ENCODE assay signal across 9 cellular contexts in genomic region chr2:166417669-166418068, GRCh38. TPM values are rescaled to one million over a fixed set of nuclear protein-coding genes. Genes with fewer than 3 reads are reported as not detected.
DNase-seq lines count a peak whose midpoint lies in the region; FAIRE-seq and TF ChIP-seq lines count a peak whose summit lies in the region.
"Had no signal": no experiment of that assay in that cellular context is flagged by ENCODE, and none has a peak within 500 bp of the region (broad histone marks: within the 10 kb centered on the region; RNA-seq: fewer than 3 reads in every experiment).

No MANE protein-coding gene starts in this region.

- no peak overlapping the region for H3K4me3 ChIP-seq in neural progenitor cell
- no peak overlapping the region for H3K4me3 ChIP-seq in thyroid gland (replicated peaks in 1 of 3)

- no peak overlapping the region for H2AFZ ChIP-seq in neural progenitor cell (replicated peaks)

- no peak overlapping the region for H3K27ac Mint-ChIP-seq in neural progenitor cell

- H3K4me1 ChIP-seq in neural progenitor cell (no peaks in the 10 kb centered on the region), thyroid gland (no peaks in the 10 kb centered on the region)

- WGBS in thyroid gland, 2 donors, result 73 to 80% methylated on average over 2 of the region's 2 CpGs

- no peaks in the 10 kb centered on the region for H4K20me1 ChIP-seq in neural progenitor cell (ENCODE audit: low read depth)

- no peak overlapping the region for H3K9ac ChIP-seq in neural progenitor cell
- H3K9ac ChIP-seq: KMS-11 had no signal

- H3K36me3 ChIP-seq in neural progenitor cell, result no peaks in the 10 kb centered on the region
- H3K36me3 ChIP-seq in thyroid gland, result no peaks in the 10 kb centered on the region

- TF ChIP-seq CTCF in neural progenitor cell (IDR thresholded peaks at IDR 0.05) (peak; percentile 39), thyroid gland (IDR thresholded peaks at IDR 0.05) (no peak)

- no peaks in the 10 kb centered on the region for H3K27me3 Mint-ChIP-seq in neural progenitor cell (ENCODE audit: insufficient read depth, low read depth)

- H3K9me3 ChIP-seq in neural progenitor cell (ENCODE audit: low read depth) (no peaks in the 10 kb centered on the region), thyroid gland (no peaks in the 10 kb centered on the region)

- H3K36me3 Mint-ChIP-seq in neural progenitor cell, result no peaks in the 10 kb centered on the region

- H3K4me3 Mint-ChIP-seq in neural progenitor cell, result no peak overlapping the region

- H3K4me1 Mint-ChIP-seq in neural progenitor cell, result no peaks in the 10 kb centered on the region

- no peak overlapping the region for H3K4me2 ChIP-seq in neural progenitor cell
- H3K4me2 ChIP-seq: KMS-11 had no signal

- no peak for TF ChIP-seq POLR2A in thyroid gland (IDR thresholded peaks at IDR 0.05)
- no peak for TF ChIP-seq POLR2A in GM12892 (IDR thresholded peaks at IDR 0.05; ENCODE audit: low read depth, low read length)

- H3K79me2 ChIP-seq in neural progenitor cell (ENCODE audit: low read depth), result no peaks in the 10 kb centered on the region

- intact Hi-C loops in thyroid gland (cut with DNase I), result no loop called here

- H3K27me3 ChIP-seq in neural progenitor cell, result no peaks in the 10 kb centered on the region
- H3K27me3 ChIP-seq in thyroid gland, result no peaks in the 10 kb centered on the region

- FAIRE-seq in GM12892 (lab: Jason Lieb, UNC), result no peak

- H3K9me3 Mint-ChIP-seq in neural progenitor cell, result no peaks in the 10 kb centered on the region

- H3F3A ChIP-seq in neural progenitor cell (ENCODE audit: low read depth), result no peaks in the 10 kb centered on the region

- H3K27ac ChIP-seq in neural progenitor cell (no peak overlapping the region), thyroid gland (no peak overlapping the region)
- H3K27ac ChIP-seq: KMS-11 had no signal

- DNase-seq in NCI-H2029 treated with DMSO at 0.1 percent for 48 hours (lab: John Stamatoyannopoulos, UW) (peak; percentile 1), NCI-H2029 (lab: John Stamatoyannopoulos, UW) (no peak), LHCN-M2 (ENCODE audit: low read depth) (peak; percentile 62), astrocyte of the hippocampus (ENCODE audit: low read depth, low spot score) (peak; percentile 47), neural progenitor cell (ENCODE audit: low spot score) (peak; percentile 21), thyroid gland (no peak), mesenteric fat pad (ENCODE audit: low spot score) (no peak), GM12892 (ENCODE audit: insufficient read length) (no peak)

RNA-seq across cellular contexts. Expression of gene SCN9A, which starts 41.9 kb away (rescaled TPM):
- total RNA-seq in LHCN-M2 (2014; rRNA removed) (0.45 and 1.1 TPM in 2 replicates), neural progenitor cell (ENCODE audit: low replicate concordance) (1.1 and 1.2 TPM in 2 replicates), thyroid gland (1 to 10 TPM; 2.3 to 6.7 (median 5.1) TPM), mesenteric fat pad (5.7 TPM)
- 0.15 TPM for polyA plus RNA-seq in LHCN-M2 (2012)
- polyA plus RNA-seq in GM12892 (2012; ENCODE audit: missing spikeins), result 0.04 TPM

Comparison
In these comparisons a context has a peak if more than half of its experiments do, and no peak if none do; other contexts are left out.
1. DNase-seq: peak in NCI-H2029 treated with DMSO at 0.1 percent for 48 hours (single experiment), LHCN-M2 (single experiment), astrocyte of the hippocampus (single experiment) and neural progenitor cell (single experiment); none in NCI-H2029 (single experiment), thyroid gland (0 of 2), mesenteric fat pad (single experiment) and GM12892 (single experiment).